Comparison of ENCODE assay signal across 9 cellular contexts in the genomic region with DNA sequence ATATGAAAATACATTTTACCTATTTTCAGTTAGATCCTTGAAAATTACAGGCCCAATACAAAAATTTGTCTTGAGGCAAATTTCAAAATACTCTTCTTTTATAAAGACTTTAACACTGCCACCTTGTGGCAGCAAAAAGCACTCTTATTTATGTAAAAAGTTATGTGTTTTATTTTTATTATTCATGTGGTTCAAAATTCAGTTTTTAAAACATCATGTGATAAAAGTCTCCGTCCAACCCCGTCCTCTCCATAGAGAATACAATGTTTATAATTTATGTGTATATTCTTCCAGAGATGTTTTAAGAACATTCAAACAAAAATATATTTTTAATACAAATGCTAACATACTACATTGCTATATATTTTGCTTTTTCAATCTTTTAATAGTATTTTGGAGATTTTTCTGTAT. TPM values are rescaled to one million over a fixed set of nuclear protein-coding genes. Genes with fewer than 3 reads are reported as not detected.
A peak's percentile ranks its signal among the peaks of the same experiment; 100 is the strongest.
DNase-seq lines count a peak whose midpoint lies in the region; ATAC-seq and TF ChIP-seq lines count a peak whose summit lies in the region.
"Had no signal": no experiment of that assay in that cellular context is flagged by ENCODE, and none has a peak within 500 bp of the region (broad histone marks: within the 10 kb centered on the region; RNA-seq: fewer than 3 reads in every experiment).

No MANE protein-coding gene starts in this region.

- no peaks in the 10 kb centered on the region for H4K20me1 ChIP-seq in neural cell (ENCODE audit: insufficient read depth)

- no peak overlapping the region for H2AFZ ChIP-seq in neural cell (ENCODE audit: low read depth, low read length)

- POLR2A ChIA-PET in AG04450 (lab: Yijun Ruan, JAX), result interaction anchor here (0.6 kb wide), 2 partner anchors 8 to 48 kb away, joined by 3 to 5 read pairs; no protein-coding TSS in a partner anchor

- TF ChIP-seq EP300 in neural cell (conservative IDR thresholded peaks at IDR 0.05; ENCODE audit: poor library complexity, severe bottlenecking), result no peak

- no peak overlapping the region for H3K4me2 ChIP-seq in neural cell (ENCODE audit: low read length)

- no peaks in the 10 kb centered on the region for H3K9me3 ChIP-seq in AG04450 (ENCODE audit: control insufficient read depth, insufficient read depth, low read length)
- no peaks in the 10 kb centered on the region for H3K9me3 ChIP-seq in neural cell (ENCODE audit: low read length)
- H3K9me3 ChIP-seq in tibial artery, result no peaks in the 10 kb centered on the region
- H3K9me3 ChIP-seq: HAP-1 had no signal

- H3K9me2 ChIP-seq in neural cell (ENCODE audit: insufficient read depth, low read length), result no peaks in the 10 kb centered on the region

- H3K9ac ChIP-seq in neural cell (ENCODE audit: low read length), result no peak overlapping the region

- peak; percentile 54 for TF ChIP-seq RAD21 in neural cell (conservative IDR thresholded peaks at IDR 0.05)

- no peak overlapping the region for H3K4me3 ChIP-seq in AG04450 (ENCODE audit: low read depth, low read length)
- no peak overlapping the region for H3K4me3 ChIP-seq in coronary artery
- no peak overlapping the region for H3K4me3 ChIP-seq in neural cell (ENCODE audit: low read length)
- H3K4me3 ChIP-seq in tibial artery, result no peak overlapping the region
- H3K4me3 ChIP-seq: HAP-1 had no signal

- DNase-seq in AG04450 (ENCODE audit: low read depth, low spot score), result no peak
- DNase-seq in NOMO-1 (lab: John Stamatoyannopoulos, UW; ENCODE audit: unreplicated experiment in 2 of 2), result peak; percentile 61 to 71
- no peak for DNase-seq in coronary artery (ENCODE audit: low spot score)
- no peak for DNase-seq in tibial artery
- no peak for DNase-seq in activated naive CD4-positive, alpha-beta T cell treated with Interleukin-2 at 50 U/mL for 16 hours

- no peaks in the 10 kb centered on the region for H3F3A ChIP-seq in neural cell (ENCODE audit: insufficient read depth, low read length, poor library complexity, severe bottlenecking)

- ATAC-seq in GM21360 (IDR thresholded peaks at IDR 0.05; ENCODE audit: unreplicated experiment), result no peak

- H3K4me1 ChIP-seq in tibial artery, result peaks cover 0 to 4% (median 0%) of the 10 kb centered on the region in 4 donors
- H3K4me1 ChIP-seq: HAP-1 had no signal

- H3K27me3 ChIP-seq in AG04450 (ENCODE audit: control insufficient read depth, insufficient read depth, low read length) (no peaks in the 10 kb centered on the region), neural cell (ENCODE audit: insufficient read depth, low read depth, low read length) (no peaks in the 10 kb centered on the region), tibial artery (peaks cover 0 to 3% of the 10 kb centered on the region in 2 donors)

- intact Hi-C loops in tibial artery (cut with DNase I; ENCODE audit: low total_unique reads), result no loop called here

- CTCF ChIA-PET in AG04450 (lab: Charles Lee), result interaction anchor here (0.8 to 3.0 kb wide), 16 partner anchors 8 to 454 kb away, joined by 3 to 21 read pairs (median 3); a partner anchor contains a TSS

- no peaks in the 10 kb centered on the region for H3K36me3 ChIP-seq in neural cell (ENCODE audit: insufficient read depth, low read length)
- no peaks in the 10 kb centered on the region for H3K36me3 ChIP-seq in tibial artery
- H3K36me3 ChIP-seq: HAP-1 had no signal

- TF ChIP-seq CTCF in AG04450 (IDR thresholded peaks at IDR 0.05; ENCODE audit: low read depth, low read length) (peak; percentile 54), GM12872 (IDR thresholded peaks at IDR 0.05; ENCODE audit: insufficient read depth, low read depth, low read length) (peak; percentile 29; the same call in 1 of the 3 replicates), coronary artery (IDR thresholded peaks at IDR 0.05) (peak; percentile 44), neural cell (IDR thresholded peaks at IDR 0.05; ENCODE audit: poor library complexity, severe bottlenecking) (peak; percentile 62), tibial artery (IDR thresholded peaks at IDR 0.05) (peak in 1 of 2 experiments; percentile 53)

- H3K27ac ChIP-seq in AG04450 (ENCODE audit: low read depth, low read length) (no peak overlapping the region), coronary artery (no peak overlapping the region), neural cell (ENCODE audit: low read length) (no peak overlapping the region), tibial artery (no peak overlapping the region)

- H3K79me2 ChIP-seq in neural cell (replicated peaks; ENCODE audit: insufficient read depth, low read length), result no peaks in the 10 kb centered on the region

TF ChIP-seq in neural cell, 6 proteins besides CTCF, POLR2A, EP300 and RAD21:
- no peak for TF ChIP-seq TAF1 (IDR thresholded peaks at IDR 0.05; ENCODE audit: low read depth)
- TF ChIP-seq SMC3 (conservative IDR thresholded peaks at IDR 0.05; ENCODE audit: poor library complexity), result peak; percentile 56

RNA-seq across cellular contexts. Expression of a gene that starts 36.9 kb away (rescaled TPM):
- polyA plus RNA-seq in AG04450 (2011; rRNA removed) (10.9 and 15.3 TPM in 2 replicates), neural cell (0.53 and 0.78 TPM in 2 replicates)
- polyA minus RNA-seq in AG04450 (2011; rRNA and poly(A)+ RNA removed), result 14.6 and 22.7 TPM in 2 replicates
- 4.4 and 5.3 TPM in 2 replicates for polyA minus RNA-seq in neural cell

Comparison
In these comparisons a context has a peak if more than half of its experiments do, and no peak if none do; other contexts are left out.
1. DNase-seq: peak in NOMO-1 (2 of 2); none in AG04450 (single experiment), coronary artery (single experiment), tibial artery (0 of 2) and activated naive CD4-positive, alpha-beta T cell treated with Interleukin-2 at 50 U/mL for 16 hours (single experiment).